ENCODE assay signal across 19 cellular contexts in genomic region chr3:142047021-142047369, GRCh38.
DNase-seq lines count a peak whose midpoint lies in the region; ATAC-seq and TF ChIP-seq lines count a peak whose summit lies in the region.
"Had no signal": no experiment of that assay in that cellular context is flagged by ENCODE, and none has a peak within 500 bp of the region (broad histone marks: within the 10 kb centered on the region; RNA-seq: fewer than 3 reads in every experiment).

No MANE protein-coding gene starts in this region.

- no peak overlapping the region for H2AFZ ChIP-seq in PC-9
- H2AFZ ChIP-seq: GM23338 had no signal

- intact Hi-C loops in natural killer cell (cut with micrococcal nuclease), result no loop called here
- intact Hi-C loops in PC-9 (cut with micrococcal nuclease; ENCODE audit: unreplicated experiment), result no loop called here

- no peak overlapping the region for H3K4me3 Mint-ChIP-seq in natural killer cell
- H3K4me3 Mint-ChIP-seq in natural killer cell treated with Interleukin-12 subunit alpha and Interleukin-12 subunit beta and Interleukin-15 and Interleukin-18, amount 100 ng/mL, for 72 hours, result no peak overlapping the region
- H3K4me3 Mint-ChIP-seq: B cell; CD4-positive, CD25-positive, alpha-beta regulatory T cell; CD8-positive, alpha-beta T cell; GM23338; H9 had no signal

- no peak for ATAC-seq in natural killer cell
- ATAC-seq in natural killer cell treated with Interleukin-12 subunit alpha and Interleukin-12 subunit beta and Interleukin-15 and Interleukin-18, amount 100 ng/mL, for 72 hours, result no peak
- ATAC-seq: CD8-positive, alpha-beta T cell; GM12878; HCT116 had no signal

- no peaks in the 10 kb centered on the region for H3K79me2 ChIP-seq in PC-9 (ENCODE audit: low read depth)

- no peaks in the 10 kb centered on the region for H3K36me3 Mint-ChIP-seq in natural killer cell
- no peaks in the 10 kb centered on the region for H3K36me3 Mint-ChIP-seq in natural killer cell treated with Interleukin-12 subunit alpha and Interleukin-12 subunit beta and Interleukin-15 and Interleukin-18, amount 100 ng/mL, for 72 hours
- H3K36me3 Mint-ChIP-seq: CD8-positive, alpha-beta T cell had no signal

- H3K27ac ChIP-seq in neutrophil (peak overlapping the region; percentile 80), PC-9 (no peak overlapping the region)
- H3K27ac ChIP-seq: 22Rv1, BLaER1, C4-2B had no signal

- H4K20me1 ChIP-seq in PC-9 (ENCODE audit: insufficient read depth), result no peaks in the 10 kb centered on the region
- H4K20me1 ChIP-seq: BLaER1 had no signal

- H3K9me2 ChIP-seq in PC-9 (ENCODE audit: insufficient read depth), result no peaks in the 10 kb centered on the region

- no peak overlapping the region for H3K4me2 ChIP-seq in PC-9
- H3K4me2 ChIP-seq: BLaER1, GM23338 had no signal

- no peaks in the 10 kb centered on the region for H3F3A ChIP-seq in PC-9 (ENCODE audit: insufficient read depth, low read depth)

- H3K27me3 Mint-ChIP-seq in natural killer cell (ENCODE audit: low read depth in 2 of 2), result no peaks in the 10 kb centered on the region
- H3K27me3 Mint-ChIP-seq in natural killer cell treated with Interleukin-12 subunit alpha and Interleukin-12 subunit beta and Interleukin-15 and Interleukin-18, amount 100 ng/mL, for 72 hours, result no peaks in the 10 kb centered on the region
- H3K27me3 Mint-ChIP-seq: B cell had no signal

- peaks cover 16 to 24% of the 10 kb centered on the region in 2 experiments for H3K4me1 ChIP-seq in neutrophil (ENCODE audit: control insufficient read depth in 1 of 2, insufficient read depth in 1 of 2, low read depth in 1 of 2, low read length in 1 of 2)
- H3K4me1 ChIP-seq in PC-9 (replicated peaks; ENCODE audit: insufficient read depth), result no peaks in the 10 kb centered on the region
- H3K4me1 ChIP-seq: BLaER1 had no signal

- no peaks in the 10 kb centered on the region for H3K9me3 ChIP-seq in neutrophil
- H3K9me3 ChIP-seq in PC-9 (ENCODE audit: insufficient read depth, low read depth), result no peaks in the 10 kb centered on the region

- peaks cover 14 to 18% of the 10 kb centered on the region in 2 donors for H3K4me1 Mint-ChIP-seq in natural killer cell
- H3K4me1 Mint-ChIP-seq in natural killer cell treated with Interleukin-12 subunit alpha and Interleukin-12 subunit beta and Interleukin-15 and Interleukin-18, amount 100 ng/mL, for 72 hours (ENCODE audit: low read depth in 2 of 2), result peaks cover 0 to 6% of the 10 kb centered on the region in 2 donors
- H3K4me1 Mint-ChIP-seq: B cell; CD4-positive, CD25-positive, alpha-beta regulatory T cell had no signal

- no peaks in the 10 kb centered on the region for H3K27me3 ChIP-seq in neutrophil
- H3K27me3 ChIP-seq in PC-9 (ENCODE audit: insufficient read depth, low read depth), result no peaks in the 10 kb centered on the region
- H3K27me3 ChIP-seq: BLaER1 had no signal

- H3K27ac Mint-ChIP-seq in natural killer cell, result peak overlapping the region; percentile 15 to 38
- H3K27ac Mint-ChIP-seq in natural killer cell treated with Interleukin-12 subunit alpha and Interleukin-12 subunit beta and Interleukin-15 and Interleukin-18, amount 100 ng/mL, for 72 hours, result peak overlapping the region in 1 of 2 donors; percentile 70
- H3K27ac Mint-ChIP-seq: B cell; CD4-positive, CD25-positive, alpha-beta regulatory T cell; CD8-positive, alpha-beta T cell; H9 had no signal

- H3K4me3 ChIP-seq in neutrophil (ENCODE audit: low read depth in 1 of 2, low read length in 1 of 2), result peak overlapping the region in 1 of 2 experiments; percentile 9
- no peak overlapping the region for H3K4me3 ChIP-seq in PC-9
- H3K4me3 ChIP-seq: BLaER1, GM12878, GM23338 had no signal

- CTCF ChIA-PET in PC-9 (lab: Charles Lee), result no interaction called here

- POLR2A ChIA-PET in PC-9 (lab: Charles Lee; ENCODE audit: unreplicated experiment), result interaction anchor here (0.6 kb wide), 1 partner anchor 10 kb away, joined by 5 read pairs; no protein-coding TSS in a partner anchor

- BruUV-seq in PC-9 (replicated peaks; lab: Mats Ljungman, UMichigan), result no TSS peak

- TF ChIP-seq CTCF in natural killer cell (IDR thresholded peaks at IDR 0.05), result no peak
- TF ChIP-seq CTCF in neutrophil (IDR thresholded peaks at IDR 0.05), result no peak
- no peak for TF ChIP-seq CTCF in PC-9 (conservative IDR thresholded peaks at IDR 0.05)

- H3K36me3 ChIP-seq in neutrophil (no peaks in the 10 kb centered on the region), PC-9 (ENCODE audit: low read depth) (no peaks in the 10 kb centered on the region)

- DNase-seq in natural killer cell (no peak), OCI-M2 (lab: John Stamatoyannopoulos, UW; ENCODE audit: unreplicated experiment) (peak; percentile 72), NAMALWA (ENCODE audit: low spot score) (no peak), PC-9 (no peak)
- no peak for DNase-seq in natural killer cell treated with Interleukin-12 subunit alpha and Interleukin-12 subunit beta and Interleukin-15 and Interleukin-18, amount 100 ng/mL, for 72 hours (ENCODE audit: low spot score)
- DNase-seq: CD4-positive, CD25-positive, alpha-beta regulatory T cell; CD8-positive, alpha-beta T cell; DMS 273 treated with DMSO at 0.1 percent for 48 hours; DMS79; EL; H9 had no signal

- H3K9me3 Mint-ChIP-seq in natural killer cell, result no peaks in the 10 kb centered on the region
- H3K9me3 Mint-ChIP-seq in natural killer cell treated with Interleukin-12 subunit alpha and Interleukin-12 subunit beta and Interleukin-15 and Interleukin-18, amount 100 ng/mL, for 72 hours, result no peaks in the 10 kb centered on the region
- H3K9me3 Mint-ChIP-seq: CD4-positive, CD25-positive, alpha-beta regulatory T cell; CD8-positive, alpha-beta T cell; GM23338; H9 had no signal
